30 cellular contexts compared by ENCODE assay signal in the genomic region with DNA sequence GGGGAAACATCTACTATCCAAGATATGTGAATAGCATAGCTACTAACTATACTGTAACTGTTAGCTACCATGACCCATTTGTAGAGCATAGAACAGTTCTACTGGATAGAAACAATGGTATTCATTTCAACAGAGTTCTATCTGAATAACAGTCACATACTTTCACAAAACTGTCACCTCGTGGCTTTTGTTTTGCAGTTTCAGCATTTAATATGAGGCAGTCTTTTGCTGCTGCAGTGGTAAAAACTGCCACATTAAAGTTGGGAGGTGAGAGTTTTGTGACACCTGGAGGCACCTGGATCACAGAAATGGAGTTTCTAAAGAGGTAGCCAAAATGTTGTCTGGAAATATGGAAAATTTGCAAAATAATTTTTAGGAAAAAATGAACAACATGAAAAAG.
"Had no signal": no experiment of that assay in that cellular context is flagged by ENCODE, and none has a peak within 500 bp of the region (broad histone marks: within the 10 kb centered on the region; RNA-seq: fewer than 3 reads in every experiment).

No MANE protein-coding gene starts in this region.

- H3K4me3 ChIP-seq: MG63, PC-9, SJSA1 had no signal

- H3K9me3 ChIP-seq: MG63, SK-N-SH had no signal

- H3K4me2 ChIP-seq: PC-9, SK-N-SH had no signal

- H3K9me2 ChIP-seq: SK-N-SH had no signal

- ATAC-seq: Panc1 had no signal

- DNase-seq: Karpas-422, KG1, MG63, MV-4-11, NCI-H1092, NCI-H1105, NCI-H1417 treated with DMSO at 0.1 percent for 48 hours, NCI-H1436 treated with DMSO at 0.1 percent for 48 hours, NCI-H1694 treated with DMSO at 0.1 percent for 48 hours, NCI-H187 treated with DMSO at 0.1 percent for 48 hours, NCI-H2029, NCI-H2081, NCI-H2171 treated with DMSO at 0.1 percent for 48 hours, NCI-H2227 treated with DMSO at 0.1 percent for 48 hours, NCI-H345, NCI-H446, NCI-H510A treated with DMSO at 0.1 percent for 48 hours, NCI-H524 treated with DMSO at 0.1 percent for 48 hours, NCI-H526 treated with DMSO at 0.1 percent for 48 hours, NCI-H748 treated with DMSO at 0.1 percent for 48 hours, NCI-H82, PC-9, Right ventricle myocardium superior, SHP77 treated with DMSO at 0.1 percent for 48 hours, SK-N-SH, SW 1271, T-helper 1 cell had no signal

- H3K4me1 ChIP-seq: SJSA1 had no signal

- H3K27me3 ChIP-seq: SJSA1 had no signal

- H3K27ac ChIP-seq: PC-9, SJSA1 had no signal

- FAIRE-seq: RCC 7860 had no signal

- H2AFZ ChIP-seq: PC-9 had no signal

- H3K9ac ChIP-seq: SK-N-SH had no signal

- H3K36me3 ChIP-seq: MG63, SJSA1 had no signal
